1 cellular context compared by ENCODE assay signal in the genomic region with DNA sequence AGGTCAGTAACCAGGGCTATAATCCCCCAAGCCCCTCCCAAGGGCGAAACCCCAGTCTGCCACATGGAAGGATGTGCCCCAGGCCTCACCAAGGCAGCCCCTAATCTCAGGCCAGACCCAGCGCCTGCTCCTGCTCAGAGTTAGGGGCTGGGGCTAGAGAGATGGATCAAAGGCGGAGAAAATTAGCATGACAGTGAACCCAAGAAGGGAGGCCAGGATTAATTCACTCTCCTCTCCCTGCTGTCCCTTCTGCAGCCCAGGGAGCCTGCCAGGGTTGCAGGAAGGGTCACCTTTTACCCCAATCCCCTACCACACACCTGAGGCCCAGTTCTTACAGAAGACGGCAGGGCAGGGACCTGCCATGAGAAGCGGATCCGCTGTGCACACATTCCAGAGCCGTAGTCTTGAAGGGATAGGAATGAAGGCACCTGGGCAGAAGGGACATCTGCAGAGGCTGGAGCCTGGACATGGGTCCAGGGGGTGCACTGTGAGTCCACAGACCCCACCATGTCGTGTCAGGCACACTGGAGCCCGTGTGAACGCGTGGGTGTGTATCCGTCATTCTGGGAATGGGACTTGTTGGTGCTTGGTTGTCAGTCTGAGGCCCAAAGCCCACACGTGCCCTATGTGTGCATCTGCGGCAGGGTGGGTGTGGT.
A peak's percentile ranks its signal among the peaks of the same experiment; 100 is the strongest.
TF ChIP-seq lines count a peak whose summit lies in the region.

No MANE protein-coding gene starts in this region.

TF ChIP-seq in HepG2, 621 proteins besides CTCF, POLR2A, EP300 and RAD21 (continued from another document):
- TF ChIP-seq, protein P1, sequence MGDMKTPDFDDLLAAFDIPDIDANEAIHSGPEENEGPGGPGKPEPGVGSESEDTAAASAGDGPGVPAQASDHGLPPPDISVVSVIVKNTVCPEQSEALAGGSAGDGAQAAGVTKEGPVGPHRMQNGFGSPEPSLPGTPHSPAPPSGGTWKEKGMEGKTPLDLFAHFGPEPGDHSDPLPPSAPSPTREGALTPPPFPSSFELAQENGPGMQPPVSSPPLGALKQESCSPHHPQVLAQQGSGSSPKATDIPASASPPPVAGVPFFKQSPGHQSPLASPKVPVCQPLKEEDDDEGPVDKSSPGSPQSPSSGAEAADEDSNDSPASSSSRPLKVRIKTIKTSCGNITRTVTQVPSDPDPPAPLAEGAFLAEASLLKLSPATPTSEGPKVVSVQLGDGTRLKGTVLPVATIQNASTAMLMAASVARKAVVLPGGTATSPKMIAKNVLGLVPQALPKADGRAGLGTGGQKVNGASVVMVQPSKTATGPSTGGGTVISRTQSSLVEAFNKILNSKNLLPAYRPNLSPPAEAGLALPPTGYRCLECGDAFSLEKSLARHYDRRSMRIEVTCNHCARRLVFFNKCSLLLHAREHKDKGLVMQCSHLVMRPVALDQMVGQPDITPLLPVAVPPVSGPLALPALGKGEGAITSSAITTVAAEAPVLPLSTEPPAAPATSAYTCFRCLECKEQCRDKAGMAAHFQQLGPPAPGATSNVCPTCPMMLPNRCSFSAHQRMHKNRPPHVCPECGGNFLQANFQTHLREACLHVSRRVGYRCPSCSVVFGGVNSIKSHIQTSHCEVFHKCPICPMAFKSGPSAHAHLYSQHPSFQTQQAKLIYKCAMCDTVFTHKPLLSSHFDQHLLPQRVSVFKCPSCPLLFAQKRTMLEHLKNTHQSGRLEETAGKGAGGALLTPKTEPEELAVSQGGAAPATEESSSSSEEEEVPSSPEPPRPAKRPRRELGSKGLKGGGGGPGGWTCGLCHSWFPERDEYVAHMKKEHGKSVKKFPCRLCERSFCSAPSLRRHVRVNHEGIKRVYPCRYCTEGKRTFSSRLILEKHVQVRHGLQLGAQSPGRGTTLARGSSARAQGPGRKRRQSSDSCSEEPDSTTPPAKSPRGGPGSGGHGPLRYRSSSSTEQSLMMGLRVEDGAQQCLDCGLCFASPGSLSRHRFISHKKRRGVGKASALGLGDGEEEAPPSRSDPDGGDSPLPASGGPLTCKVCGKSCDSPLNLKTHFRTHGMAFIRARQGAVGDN (CRISPR knock-in tag; IDR thresholded peaks at IDR 0.05): peak; percentile 49; the same call in 1 of the 2 replicates
- TF ChIP-seq, protein P2, sequence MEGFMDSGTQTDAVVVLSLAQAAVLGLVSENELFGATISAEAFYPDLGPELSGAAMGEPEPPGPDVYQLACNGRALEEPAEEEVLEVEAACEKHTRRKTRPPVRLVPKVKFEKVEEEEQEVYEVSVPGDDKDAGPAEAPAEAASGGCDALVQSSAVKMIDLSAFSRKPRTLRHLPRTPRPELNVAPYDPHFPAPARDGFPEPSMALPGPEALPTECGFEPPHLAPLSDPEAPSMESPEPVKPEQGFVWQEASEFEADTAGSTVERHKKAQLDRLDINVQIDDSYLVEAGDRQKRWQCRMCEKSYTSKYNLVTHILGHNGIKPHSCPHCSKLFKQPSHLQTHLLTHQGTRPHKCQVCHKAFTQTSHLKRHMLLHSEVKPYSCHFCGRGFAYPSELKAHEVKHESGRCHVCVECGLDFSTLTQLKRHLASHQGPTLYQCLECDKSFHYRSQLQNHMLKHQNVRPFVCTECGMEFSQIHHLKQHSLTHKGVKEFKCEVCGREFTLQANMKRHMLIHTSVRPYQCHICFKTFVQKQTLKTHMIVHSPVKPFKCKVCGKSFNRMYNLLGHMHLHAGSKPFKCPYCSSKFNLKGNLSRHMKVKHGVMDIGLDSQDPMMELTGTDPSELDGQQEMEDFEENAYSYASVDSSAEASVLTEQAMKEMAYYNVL (CRISPR knock-in tag; IDR thresholded peaks at IDR 0.05; ENCODE audit: borderline replicate concordance): no peak
